Comparison of ENCODE assay signal across 32 cellular contexts in genomic region chr3:21641959-21642358, GRCh38.
"Had no signal": no experiment of that assay in that cellular context is flagged by ENCODE, and none has a peak within 500 bp of the region (broad histone marks: within the 10 kb centered on the region; RNA-seq: fewer than 3 reads in every experiment).

No MANE protein-coding gene starts in this region.

- H3K4me2 ChIP-seq: KMS-11 had no signal

- ATAC-seq: activated CD8-positive, alpha-beta T cell treated with anti-CD3 and anti-CD28 coated beads, Interleukin-2, amount 10 ng/mL, durations not matched to agents 7 days and 5 days; activated T-cell treated with anti-CD3 and anti-CD28 coated beads, Interleukin-2, amount 50 U/mL, for 4 hours; body of pancreas; SK-N-SH treated with all-trans-retinoic acid at 6 μM for 48 hours had no signal

- H3K36me3 ChIP-seq: adrenal gland, Peyer's patch, SJSA1 had no signal

- H3K27ac Mint-ChIP-seq: activated CD8-positive, alpha-beta T cell treated with anti-CD3 and anti-CD28 coated beads, Interleukin-2, amount 10 ng/mL, durations not matched to agents 7 days and 5 days; activated naive CD8-positive, alpha-beta T cell treated with anti-CD3 and anti-CD28 coated beads, Interleukin-2, amount 10 ng/mL, durations not matched to agents 7 days and 5 days had no signal

- H3K9ac ChIP-seq: KMS-11 had no signal

- H3K27me3 Mint-ChIP-seq: activated naive CD8-positive, alpha-beta T cell treated with anti-CD3 and anti-CD28 coated beads, Interleukin-2, amount 10 ng/mL, durations not matched to agents 7 days and 5 days had no signal

- H3K36me3 Mint-ChIP-seq: activated naive CD8-positive, alpha-beta T cell treated with anti-CD3 and anti-CD28 coated beads, Interleukin-2, amount 10 ng/mL, durations not matched to agents 7 days and 5 days had no signal

- DNase-seq: activated CD4-positive, alpha-beta T cell treated with anti-CD3 and anti-CD28 coated beads for 1 hour; activated CD4-positive, alpha-beta T cell treated with anti-CD3 and anti-CD28 coated beads for 48 hours; activated CD4-positive, alpha-beta T cell treated with anti-CD3 and anti-CD28 coated beads, Interleukin-2, amount 50 U/mL, for 48 hours; activated CD4-positive, CD25-positive, alpha-beta regulatory T cell; activated CD8-positive, alpha-beta T cell treated with anti-CD3 and anti-CD28 coated beads, Interleukin-2, amount 10 ng/mL, durations not matched to agents 7 days and 5 days; activated effector memory CD4-positive, alpha-beta T cell treated with Interleukin-2 at 50 U/mL for 16 hours; activated naive CD4-positive, alpha-beta T cell treated with anti-CD3 and anti-CD28 coated beads, Interleukin-2, amount 50 U/mL, for 16 hours; activated naive CD8-positive, alpha-beta T cell treated with anti-CD3 and anti-CD28 coated beads, Interleukin-2, amount 10 ng/mL, durations not matched to agents 7 days and 5 days; activated T-cell treated with anti-CD3 and anti-CD28 coated beads, Interleukin-2, amount 50 U/mL, for 4 hours; adrenal gland; body of pancreas; caudate nucleus; cerebellar nuclear complex; NCI-H1092 treated with DMSO at 0.1 percent for 48 hours; NCI-H1417; NCI-H187 treated with DMSO at 0.1 percent for 48 hours; NCI-H2081; NCI-H2171 treated with DMSO at 0.1 percent for 48 hours; NCI-H2227 treated with DMSO at 0.1 percent for 48 hours; NCI-H446; NCI-H510A treated with DMSO at 0.1 percent for 48 hours; Peyer's patch; RPMI8226; SHP77 treated with DMSO at 0.1 percent for 48 hours; SW 1271; T-helper 1 cell; T-helper 2 cell; T-helper 9 cell had no signal

- H3K4me1 ChIP-seq: adrenal gland, Peyer's patch, SJSA1 had no signal

- H3K27me3 ChIP-seq: adrenal gland, body of pancreas, Peyer's patch, SJSA1 had no signal

- H3K9me3 ChIP-seq: adrenal gland, body of pancreas, Peyer's patch, SJSA1 had no signal

- H3K27ac ChIP-seq: adrenal gland, body of pancreas, KMS-11, Peyer's patch, SJSA1, VCaP had no signal

- H3K4me3 ChIP-seq: adrenal gland, body of pancreas, Peyer's patch, SJSA1 had no signal

- H3K9me3 Mint-ChIP-seq: activated naive CD8-positive, alpha-beta T cell treated with anti-CD3 and anti-CD28 coated beads, Interleukin-2, amount 10 ng/mL, durations not matched to agents 7 days and 5 days had no signal

- H3K4me1 Mint-ChIP-seq: activated naive CD8-positive, alpha-beta T cell treated with anti-CD3 and anti-CD28 coated beads, Interleukin-2, amount 10 ng/mL, durations not matched to agents 7 days and 5 days had no signal

- H3K4me3 Mint-ChIP-seq: activated CD8-positive, alpha-beta T cell treated with anti-CD3 and anti-CD28 coated beads, Interleukin-2, amount 10 ng/mL, durations not matched to agents 7 days and 5 days; activated naive CD8-positive, alpha-beta T cell treated with anti-CD3 and anti-CD28 coated beads, Interleukin-2, amount 10 ng/mL, durations not matched to agents 7 days and 5 days; activated T-cell treated with anti-CD3 and anti-CD28 coated beads, Interleukin-2, amount 50 U/mL, for 4 hours had no signal
